In the genomic region with DNA sequence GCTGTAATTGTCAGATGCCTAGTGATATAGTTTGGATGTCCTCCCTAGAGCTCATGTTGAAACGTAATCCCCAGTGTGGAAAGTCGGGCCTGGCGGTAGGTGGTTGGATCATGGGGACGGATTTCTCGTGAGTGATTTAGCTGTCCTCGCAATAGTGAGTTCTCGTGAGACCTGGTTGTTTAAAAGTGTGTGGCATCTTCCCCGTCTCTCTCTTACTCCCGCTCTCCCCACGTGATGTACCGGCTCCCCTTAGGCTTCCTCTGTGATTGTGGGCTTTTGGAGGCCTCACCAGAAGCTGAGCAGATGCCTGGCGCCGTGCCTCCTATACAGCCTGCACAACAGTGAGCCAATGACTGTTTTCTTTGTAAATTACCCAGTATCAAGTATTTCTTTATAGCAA, we compare ENCODE assay signal across 19 cellular contexts.
"Had no signal": no experiment of that assay in that cellular context is flagged by ENCODE, and none has a peak within 500 bp of the region (broad histone marks: within the 10 kb centered on the region; RNA-seq: fewer than 3 reads in every experiment).

No MANE protein-coding gene starts in this region.

- H3K4me1 ChIP-seq: colonic mucosa, heart right ventricle, parathyroid adenoma, psoas muscle, spleen, transverse colon had no signal

- H3K27me3 ChIP-seq: colonic mucosa, heart right ventricle, spleen, transverse colon had no signal

- H3K9ac ChIP-seq: parathyroid adenoma had no signal

- DNase-seq: colonic mucosa; effector CD4-positive, alpha-beta T cell; heart right ventricle; kidney glomerular epithelial cell; mammary epithelial cell; natural killer cell; psoas muscle; spleen; stimulated activated CD4-positive, alpha-beta T cell treated with anti-CD3 and anti-CD28 coated beads, Interleukin-15, amount 100 ng/mL, for 24 hours; stimulated activated CD4-positive, alpha-beta T cell treated with anti-CD3 and anti-CD28 coated beads, Interleukin-1b, Interleukin-23, amount 100 ng/mL, for 48 hours; stimulated activated CD4-positive, alpha-beta T cell treated with anti-CD3 and anti-CD28 coated beads, Interleukin-4, amount 100 ng/mL, for 24 hours; stimulated activated naive B cell treated with anti-CD40 and anti-IgM and Interleukin-4, amounts not matched to agents 10 μg/mL and 1 μg/mL and 100 μg/mL, for 72 hours; stimulated activated naive CD8-positive, alpha-beta T cell treated with anti-CD3 and anti-CD28 coated beads, Interleukin-15, amount 100 ng/mL, for 72 hours; transverse colon had no signal

- H2AFZ ChIP-seq: parathyroid adenoma had no signal

- H3K4me3 ChIP-seq: colonic mucosa, heart right ventricle, psoas muscle, spleen, thoracic aorta, transverse colon had no signal

- ATAC-seq: esophagus mucosa; heart right ventricle; left lobe of liver; natural killer cell; psoas muscle; sciatic nerve; stimulated activated naive B cell treated with anti-CD40 and anti-IgM and Interleukin-4, amounts not matched to agents 10 μg/mL and 1 μg/mL and 100 μg/mL, for 72 hours; stimulated activated naive CD8-positive, alpha-beta T cell treated with anti-CD3 and anti-CD28 coated beads, Interleukin-15, amount 100 ng/mL, for 72 hours had no signal

- H3K27ac ChIP-seq: colonic mucosa, heart right ventricle, parathyroid adenoma, psoas muscle, spleen, thoracic aorta, transverse colon had no signal

- H3K36me3 ChIP-seq: colonic mucosa, heart right ventricle, spleen, thoracic aorta, transverse colon had no signal

- H3K9me3 ChIP-seq: colonic mucosa, heart right ventricle, psoas muscle, spleen, thoracic aorta, transverse colon had no signal
